Comparison of ENCODE assay signal across 9 cellular contexts in the genomic region with DNA sequence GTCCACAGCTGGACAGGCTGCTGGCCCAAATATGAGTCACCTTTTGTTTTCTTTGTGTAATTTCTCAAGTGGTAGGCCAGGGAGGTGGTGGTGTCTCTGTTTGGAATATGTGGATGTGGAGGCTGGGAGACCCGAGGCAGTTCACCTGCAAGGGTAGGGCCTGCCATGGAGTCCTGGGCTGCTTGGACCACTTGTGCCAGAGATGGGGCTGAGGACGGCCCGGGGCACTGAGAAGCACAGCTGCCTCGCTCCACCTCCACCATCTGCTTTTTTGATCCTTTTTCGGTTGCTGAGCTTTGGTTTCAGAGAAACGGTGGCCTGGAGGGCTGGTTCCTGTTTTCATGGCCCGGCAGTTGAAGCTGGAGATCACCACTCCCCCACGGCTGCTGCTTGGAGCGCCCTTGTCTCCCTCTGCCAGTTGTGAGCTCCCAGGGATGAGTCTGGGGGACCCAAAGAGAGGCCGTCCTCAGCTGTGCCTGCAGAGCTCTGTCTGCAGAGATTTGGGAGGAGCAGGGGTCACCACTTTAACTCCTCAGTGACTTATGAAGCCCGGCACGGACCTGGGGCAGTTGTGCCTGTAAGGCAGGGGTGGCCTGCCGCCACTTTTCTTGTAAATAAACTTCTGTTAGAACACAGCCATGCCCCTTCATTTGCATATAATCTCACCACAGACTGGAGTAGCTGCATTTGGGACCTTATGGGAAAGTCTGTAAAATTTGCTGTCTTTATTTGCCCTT. TPM values are rescaled to one million over a fixed set of nuclear protein-coding genes. Genes with fewer than 3 reads are reported as not detected.
DNase-seq lines count a peak whose midpoint lies in the region; ATAC-seq, FAIRE-seq and TF ChIP-seq lines count a peak whose summit lies in the region.
"Had no signal": no experiment of that assay in that cellular context is flagged by ENCODE, and none has a peak within 500 bp of the region (broad histone marks: within the 10 kb centered on the region; RNA-seq: fewer than 3 reads in every experiment).

No MANE protein-coding gene starts in this region.

- no peak overlapping the region for H2AFZ ChIP-seq in HCT116 (ENCODE audit: low read depth, low read length, poor library complexity, severe bottlenecking)

- peaks cover 41% of the 10 kb centered on the region for H3K36me3 Mint-ChIP-seq in activated CD4-positive, alpha-beta T cell treated with anti-CD3 and anti-CD28 coated beads, Interleukin-2, amount 10 ng/mL, durations not matched to agents 7 days and 5 days (ENCODE audit: low read depth)

- no peaks in the 10 kb centered on the region for H3K36me3 ChIP-seq in HCT116 (ENCODE audit: control insufficient read depth in 1 of 2, insufficient read depth in 2 of 2, low read length in 2 of 2)
- peaks cover 0 to 7% (median 0%) of the 10 kb centered on the region in 3 donors for H3K36me3 ChIP-seq in pancreas

- 0 out of 2 replicates have a peak overlapping the region, but pooled peaks have one; percentile 49 for H3K9ac ChIP-seq in HCT116 (ENCODE audit: low read length)

- CTCF ChIA-PET in activated CD4-positive, alpha-beta T cell treated with anti-CD3 and anti-CD28 coated beads, Interleukin-2, amount 10 ng/mL, durations not matched to agents 7 days and 5 days (lab: Charles Lee) = interaction anchor here (0.6 to 2.3 kb wide), 2 partner anchors 8 to 18 kb away, joined by 3 to 10 read pairs; no protein-coding TSS in a partner anchor
- CTCF ChIA-PET in HCT116 (lab: Charles Lee) = interaction anchor here (2.7 kb wide), 1 partner anchor 340 kb away, joined by 9 read pairs; no protein-coding TSS in a partner anchor

- no peaks in the 10 kb centered on the region for H3K9me2 ChIP-seq in HCT116 (ENCODE audit: insufficient read depth)

- no TSS peak for BruUV-seq in HCT116 (replicated peaks; lab: Mats Ljungman, UMichigan)

- no peak for DNase-seq in activated CD4-positive, alpha-beta T cell treated with anti-CD3 and anti-CD28 coated beads, Interleukin-2, amount 10 ng/mL, durations not matched to agents 7 days and 5 days
- DNase-seq in activated CD4-positive, alpha-beta T cell treated with anti-CD3 and anti-CD28 coated beads for 1 hour = no peak
- no peak for DNase-seq in HCT116 (ENCODE audit: low read depth, low spot score)
- DNase-seq in NB4 (ENCODE audit: low read depth) = peak; percentile 96
- peak; percentile 57 to 78 for DNase-seq in cardiac fibroblast (ENCODE audit: low read depth in 2 of 2)
- peak in 2 of 6 donors; percentile 30 to 37 for DNase-seq in pancreas
- DNase-seq in NCI-H446 treated with DMSO at 0.1 percent for 48 hours (lab: John Stamatoyannopoulos, UW) = no peak
- no peak for DNase-seq in stimulated activated CD4-positive, alpha-beta T cell treated with anti-CD3 and anti-CD28 coated beads, Interleukin-2, amount 100 ng/mL, for 48 hours

- peaks cover 89% of the 10 kb centered on the region for H3K4me1 Mint-ChIP-seq in activated CD4-positive, alpha-beta T cell treated with anti-CD3 and anti-CD28 coated beads, Interleukin-2, amount 10 ng/mL, durations not matched to agents 7 days and 5 days

- intact Hi-C loops in HCT116 (cut with micrococcal nuclease) = no loop called here
- intact Hi-C loops in pancreas (cut with DNase I) = loop anchor here in 1 of 3 donors (5.0 kb wide), 2 partner anchors 189 to 339 kb away; no protein-coding TSS in a partner anchor

- peak overlapping the region; percentile 95 for H3K27ac Mint-ChIP-seq in activated CD4-positive, alpha-beta T cell treated with anti-CD3 and anti-CD28 coated beads, Interleukin-2, amount 10 ng/mL, durations not matched to agents 7 days and 5 days

- TF ChIP-seq CTCF in HCT116 (IDR thresholded peaks at IDR 0.05 in 2 of 3, conservative IDR thresholded peaks at IDR 0.05 in 1 of 3; ENCODE audit: borderline replicate concordance in 1 of 3, insufficient read depth in 1 of 3, low read depth in 2 of 3, low read length in 2 of 3) (no peak), NB4 (IDR thresholded peaks at IDR 0.05; ENCODE audit: low read depth, low read length) (no peak), cardiac fibroblast (IDR thresholded peaks at IDR 0.05; ENCODE audit: low read depth, low read length) (no peak), pancreas (IDR thresholded peaks at IDR 0.05) (no peak)

- FAIRE-seq in pancreas (lab: Jason Lieb, UNC) = no peak

- 81 to 91% methylated on average over 13 of the region's 13 CpGs for WGBS in pancreas, 2 donors

- H3K4me3 Mint-ChIP-seq in activated CD4-positive, alpha-beta T cell treated with anti-CD3 and anti-CD28 coated beads, Interleukin-2, amount 10 ng/mL, durations not matched to agents 7 days and 5 days = no peak overlapping the region

- H3K4me3 ChIP-seq in HCT116 (replicated peaks in 1 of 2; ENCODE audit: low read depth in 1 of 2, low read length in 2 of 2) (no peak overlapping the region), NB4 (ENCODE audit: low read depth, low read length) (peak overlapping the region; percentile 21), cardiac fibroblast (replicated peaks in 1 of 2; ENCODE audit: low read depth in 2 of 2, low read length in 2 of 2) (no peak overlapping the region), pancreas (no peak overlapping the region)

- POLR2A ChIA-PET in activated CD4-positive, alpha-beta T cell treated with anti-CD3 and anti-CD28 coated beads, Interleukin-2, amount 10 ng/mL, durations not matched to agents 7 days and 5 days (lab: Charles Lee) = no interaction called here
- POLR2A ChIA-PET in HCT116 (lab: Charles Lee) = interaction anchor here (0.9 kb wide), 1 partner anchor 18 kb away, joined by 5 read pairs; no protein-coding TSS in a partner anchor

- no peaks in the 10 kb centered on the region for H3K79me2 ChIP-seq in HCT116 (ENCODE audit: insufficient read depth, low read length)

- H3K9me3 ChIP-seq in HCT116 (ENCODE audit: control insufficient read depth in 1 of 2, insufficient read depth in 1 of 2, low read depth in 1 of 2, low read length in 2 of 2) = no peaks in the 10 kb centered on the region
- H3K9me3 ChIP-seq in pancreas = no peaks in the 10 kb centered on the region

- ATAC-seq in HCT116 (no peak), pancreas (peak in 3 of 4 donors; percentile 15 to 36 (median 33))

- RAD21 ChIA-PET in HCT116 (lab: Charles Lee; ENCODE audit: low non-redundant PET in 1 of 2, low total read pairs in 2 of 2, uncharacterized antibody in 2 of 2, unreplicated experiment in 2 of 2) = interaction anchor here in 1 of 2 experiments (1.1 kb wide), 1 partner anchor 339 kb away, joined by 3 read pairs; no protein-coding TSS in a partner anchor

- no peak for TF ChIP-seq RAD21 in HCT116 (IDR thresholded peaks at IDR 0.05; ENCODE audit: low read depth)

- H3K27me3 ChIP-seq in HCT116 (ENCODE audit: insufficient read depth, low read length) = no peaks in the 10 kb centered on the region
- no peaks in the 10 kb centered on the region for H3K27me3 ChIP-seq in pancreas

- no peaks in the 10 kb centered on the region for H4K20me1 ChIP-seq in HCT116 (ENCODE audit: insufficient read depth)

- no peaks in the 10 kb centered on the region for H3K9me3 Mint-ChIP-seq in activated CD4-positive, alpha-beta T cell treated with anti-CD3 and anti-CD28 coated beads, Interleukin-2, amount 10 ng/mL, durations not matched to agents 7 days and 5 days

- H3K4me1 ChIP-seq in HCT116 (ENCODE audit: control insufficient read depth in 1 of 2, insufficient read depth in 2 of 2, low read length in 2 of 2) (peaks cover 40 to 51% of the 10 kb centered on the region in 2 experiments), pancreas (peaks cover 28 to 57% (median 29%) of the 10 kb centered on the region in 3 donors)

- H3K27me3 Mint-ChIP-seq in activated CD4-positive, alpha-beta T cell treated with anti-CD3 and anti-CD28 coated beads, Interleukin-2, amount 10 ng/mL, durations not matched to agents 7 days and 5 days = no peaks in the 10 kb centered on the region

- no peak overlapping the region; the same call in 1 of the 2 replicates for H3K27ac ChIP-seq in HCT116 (ENCODE audit: low read depth, low read length)
- H3K27ac ChIP-seq in pancreas = peak overlapping the region; percentile 89 to 91 (median 91)
- H3K27ac ChIP-seq: C4-2B had no signal

- H3K4me2 ChIP-seq in HCT116 (ENCODE audit: low read length) = no peak overlapping the region

- TF ChIP-seq POLR2A in HCT116 (IDR thresholded peaks at IDR 0.05; ENCODE audit: borderline replicate concordance, extremely low read depth, insufficient read depth, insufficient read length) (no peak), NB4 (IDR thresholded peaks at IDR 0.05; ENCODE audit: extremely low read depth, insufficient read length) (peak; percentile 34)

TF ChIP-seq in HCT116, 20 proteins besides CTCF, POLR2A, EP300 and RAD21 (continues in another document):
- TF ChIP-seq CBX3 (IDR thresholded peaks at IDR 0.05; ENCODE audit: low read depth) (no peak), TCF7L2 (IDR thresholded peaks at IDR 0.05; ENCODE audit: borderline replicate concordance, extremely low read depth, insufficient read depth, insufficient read length) (no peak), JUND (IDR thresholded peaks at IDR 0.05) (no peak), SP1 (IDR thresholded peaks at IDR 0.05; ENCODE audit: low read depth) (no peak), POLR2AphosphoS5 (IDR thresholded peaks at IDR 0.05; ENCODE audit: low read depth, low read length) (no peak), SIN3A (IDR thresholded peaks at IDR 0.05; ENCODE audit: low read depth) (no peak), YY1 (IDR thresholded peaks at IDR 0.05; ENCODE audit: extremely low read depth, insufficient replicate concordance, low read depth, low read length) (no peak), EZH2phosphoT487 (IDR thresholded peaks at IDR 0.05; ENCODE audit: borderline replicate concordance) (no peak), ZFX (IDR thresholded peaks at IDR 0.05) (no peak), MAX (IDR thresholded peaks at IDR 0.05) (no peak), EZH2 (IDR thresholded peaks at IDR 0.05) (no peak)
- TF ChIP-seq, protein P1, sequence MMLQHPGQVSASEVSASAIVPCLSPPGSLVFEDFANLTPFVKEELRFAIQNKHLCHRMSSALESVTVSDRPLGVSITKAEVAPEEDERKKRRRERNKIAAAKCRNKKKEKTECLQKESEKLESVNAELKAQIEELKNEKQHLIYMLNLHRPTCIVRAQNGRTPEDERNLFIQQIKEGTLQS (IDR thresholded peaks at IDR 0.05) = no peak

RNA-seq across cellular contexts. Expression of gene TTC7A, which starts 42.2 kb away (rescaled TPM):
- 10 to 100 TPM; 61.2 to 61.5 TPM for total RNA-seq in activated CD4-positive, alpha-beta T cell treated with anti-CD3 and anti-CD28 coated beads, Interleukin-2, amount 10 ng/mL, durations not matched to agents 7 days and 5 days
- 17.7 TPM for total RNA-seq in HCT116 (2021; ENCODE audit: unreplicated experiment)
- polyA plus RNA-seq in HCT116 (2012) = 15.1 and 15.3 TPM in 2 replicates
- total RNA-seq in pancreas = 10 to 100 TPM; 14.4 to 23.7 (median 21.2) TPM
- polyA plus RNA-seq in pancreas = 10 to 100 TPM; 10.4 to 21.6 TPM

Comparison
In these comparisons a context has a peak if more than half of its experiments do, and no peak if none do; other contexts are left out.
1. DNase-seq: peak in NB4 (single experiment) and cardiac fibroblast (2 of 2); none in activated CD4-positive, alpha-beta T cell treated with anti-CD3 and anti-CD28 coated beads, Interleukin-2, amount 10 ng/mL, durations not matched to agents 7 days and 5 days (single experiment), activated CD4-positive, alpha-beta T cell treated with anti-CD3 and anti-CD28 coated beads for 1 hour (single experiment), HCT116 (single experiment), NCI-H446 treated with DMSO at 0.1 percent for 48 hours (single experiment) and stimulated activated CD4-positive, alpha-beta T cell treated with anti-CD3 and anti-CD28 coated beads, Interleukin-2, amount 100 ng/mL, for 48 hours (0 of 2).